ENCODE assay signal across 1 cellular context in the genomic region with DNA sequence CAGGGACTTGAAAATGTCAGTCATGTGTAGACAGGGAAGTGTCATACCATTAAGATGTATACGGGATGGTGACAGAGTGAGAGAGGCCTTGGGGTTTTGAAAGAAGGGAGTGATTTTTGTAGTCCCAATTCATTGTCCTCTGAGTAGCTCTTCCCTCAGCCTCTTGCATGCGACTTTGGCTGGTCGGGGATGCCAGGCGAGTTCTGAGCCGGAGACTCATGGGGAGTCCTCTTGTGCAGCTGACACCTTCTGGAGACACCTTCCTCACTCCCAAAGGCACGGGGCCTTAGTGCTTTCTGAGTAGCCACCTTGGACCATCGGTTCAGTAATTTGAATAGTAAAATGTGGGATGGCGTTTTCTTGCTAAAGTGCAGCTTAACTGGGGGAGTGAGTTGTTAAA.
TF ChIP-seq lines count a peak whose summit lies in the region.

No MANE protein-coding gene starts in this region.

TF ChIP-seq in HepG2, 621 proteins besides CTCF, POLR2A, EP300 and RAD21:
- TF ChIP-seq XRCC5 (optimal IDR thresholded peaks at IDR 0.05; ENCODE audit: low read length) (no peak), FOXC1 (CRISPR knock-in tag; IDR thresholded peaks at IDR 0.05; ENCODE audit: borderline replicate concordance) (0 out of 2 replicates have a peak, but pooled peaks have one; percentile 30)
